Comparison of ENCODE assay signal across 18 cellular contexts in genomic region chr7:4790516-4790991, GRCh38. TPM values are rescaled to one million over a fixed set of nuclear protein-coding genes. Genes with fewer than 3 reads are reported as not detected.
DNase-seq lines count a peak whose midpoint lies in the region; ATAC-seq, FAIRE-seq and TF ChIP-seq lines count a peak whose summit lies in the region.
"Had no signal": no experiment of that assay in that cellular context is flagged by ENCODE, and none has a peak within 500 bp of the region (broad histone marks: within the 10 kb centered on the region; RNA-seq: fewer than 3 reads in every experiment).

No MANE protein-coding gene starts in this region.

- ATAC-seq in GM12878: no peak
- no peak for ATAC-seq in GM21381 (IDR thresholded peaks at IDR 0.05; ENCODE audit: unreplicated experiment)
- ATAC-seq: HCT116, HepG2 had no signal

- no peak overlapping the region for H3K27ac ChIP-seq in BLaER1
- H3K27ac ChIP-seq in GM12878 (ENCODE audit: control insufficient read depth, insufficient read depth): no peak overlapping the region
- no peak overlapping the region for H3K27ac ChIP-seq in endodermal cell (ENCODE audit: low read depth, low read length)
- H3K27ac ChIP-seq: C4-2B had no signal

- no peak for TF ChIP-seq EP300 in GM12878 (IDR thresholded peaks at IDR 0.05; ENCODE audit: borderline replicate concordance in 1 of 2, control insufficient read depth in 1 of 2, low read depth in 2 of 2, low read length in 2 of 2)

- H4K20me1 ChIP-seq in BLaER1 (peaks cover 35% of the 10 kb centered on the region), GM12878 (ENCODE audit: control insufficient read depth, insufficient read depth) (no peaks in the 10 kb centered on the region)

- POLR2A ChIA-PET in GM12878 (lab: Charles Lee): no interaction called here

- in situ Hi-C loops in GM12878 (cut with MboI): no loop called here

- TSS peak; percentile 29 for BruUV-seq in GM12878 (replicated peaks; lab: Mats Ljungman, UMichigan)

- H3K4me1 ChIP-seq in BLaER1: peaks cover 46% of the 10 kb centered on the region
- H3K4me1 ChIP-seq in GM12878 (ENCODE audit: control insufficient read depth, insufficient read depth, low read length): no peaks in the 10 kb centered on the region
- H3K4me1 ChIP-seq in endodermal cell (ENCODE audit: control insufficient read depth, insufficient read depth, low read length): no peaks in the 10 kb centered on the region

- 96% methylated on average over 23 of the region's 24 CpGs for WGBS in GM12878 (ENCODE audit: insufficient coverage, insufficient replicate concordance, low lambda C conversion rate, missing lambda C conversion rate)
- WGBS in endodermal cell (ENCODE audit: insufficient coverage in 1 of 2, insufficient read length in 1 of 2), 2 experiments: 96 to 97% methylated on average over 19 to 24 of the region's 24 CpGs

- H3K36me3 Mint-ChIP-seq in endodermal cell (ENCODE audit: low read depth): peaks cover 43% of the 10 kb centered on the region

- H3K79me2 ChIP-seq in GM12878 (ENCODE audit: control insufficient read depth, insufficient read depth, low read length): no peaks in the 10 kb centered on the region

- no peaks in the 10 kb centered on the region for H3K27me3 ChIP-seq in BLaER1
- H3K27me3 ChIP-seq in GM12878 (replicated peaks in 1 of 2; ENCODE audit: control insufficient read depth in 2 of 2, insufficient read depth in 2 of 2, low read length in 1 of 2): no peaks in the 10 kb centered on the region
- H3K27me3 ChIP-seq in endodermal cell (ENCODE audit: control insufficient read depth, insufficient read depth, low read length, poor library complexity, severe bottlenecking): no peaks in the 10 kb centered on the region

- TF ChIP-seq RAD21 in GM12878 (IDR thresholded peaks at IDR 0.05; ENCODE audit: insufficient read depth, low read depth, low read length): no peak

- peaks cover 81% of the 10 kb centered on the region for H3K36me3 ChIP-seq in BLaER1
- H3K36me3 ChIP-seq in GM12878 (ENCODE audit: control insufficient read depth in 2 of 2, insufficient read depth in 2 of 2, low read length in 1 of 2): peaks cover 4 to 25% of the 10 kb centered on the region in 2 experiments; a peak in 3 of 4 replicates
- H3K36me3 ChIP-seq in endodermal cell (ENCODE audit: control insufficient read depth, insufficient read depth, low read length): peaks cover 35% of the 10 kb centered on the region

- H3K9me3 ChIP-seq in BLaER1 (no peaks in the 10 kb centered on the region), GM12878 (replicated peaks; ENCODE audit: control insufficient read depth, insufficient read depth, low read length) (no peaks in the 10 kb centered on the region; the same call in 2 of the 3 replicates), endodermal cell (ENCODE audit: control insufficient read depth, low read length) (peaks cover 5% of the 10 kb centered on the region)
- H3K9me3 ChIP-seq: Caco-2 had no signal

- CTCF ChIA-PET in GM12878 (lab: Yijun Ruan, JAX): no interaction called here

- TF ChIP-seq POLR2A in GM12878 (IDR thresholded peaks at IDR 0.05; ENCODE audit: low read depth, low read length): peak; percentile 50; the same call in 1 of the 2 replicates

- TF ChIP-seq CTCF in GM12878 (IDR thresholded peaks at IDR 0.05 in 2 of 3, conservative IDR thresholded peaks at IDR 0.05 in 1 of 3; ENCODE audit: control insufficient read depth in 2 of 3, extremely low read depth in 1 of 3, insufficient read depth in 1 of 3, low read depth in 3 of 3, low read length in 3 of 3) (no peak), endodermal cell (conservative IDR thresholded peaks at IDR 0.05) (no peak)

- intact Hi-C loops in GM12878 (cut with micrococcal nuclease; ENCODE audit: unreplicated experiment): loop anchor here (10.0 kb wide), 1 partner anchor 184 kb away; no protein-coding TSS in a partner anchor

- DNase-seq in GM12878 (ENCODE audit: low read depth, low spot score) (no peak), endodermal cell (peak; percentile 39), urothelium cell line (ENCODE audit: low spot score) (no peak), activated T-cell treated with anti-CD3 and anti-CD28 coated beads for 4 hours (no peak)
- DNase-seq: Caco-2; CD4-positive, alpha-beta T cell; GOT3; H7; HFFc6 had no signal

- H3K27ac Mint-ChIP-seq in endodermal cell: peak overlapping the region; percentile 44
- H3K27ac Mint-ChIP-seq: B cell; CD4-positive, alpha-beta T cell; HFFc6; IgD-negative memory B cell had no signal

- no peak for FAIRE-seq in GM12878 (lab: Jason Lieb, UNC)
- peak; percentile 56 for FAIRE-seq in urothelium cell line (lab: Jason Lieb, UNC)
- FAIRE-seq: D721Med, G401.6, HepG2 had no signal

- no peak overlapping the region for H3K4me3 ChIP-seq in BLaER1
- H3K4me3 ChIP-seq in GM12878: no peak overlapping the region
- H3K4me3 ChIP-seq in endodermal cell (ENCODE audit: low read length): no peak overlapping the region

- H3K4me1 Mint-ChIP-seq in endodermal cell: no peaks in the 10 kb centered on the region
- H3K4me1 Mint-ChIP-seq: IgD-negative memory B cell had no signal

- no peak overlapping the region for H3K4me3 Mint-ChIP-seq in endodermal cell
- H3K4me3 Mint-ChIP-seq: B cell, HFFc6 had no signal

- H3K9ac ChIP-seq in BLaER1: peak overlapping the region; percentile 55
- no peak overlapping the region for H3K9ac ChIP-seq in GM12878 (ENCODE audit: control insufficient read depth, insufficient read depth, low read length)
- no peak overlapping the region for H3K9ac ChIP-seq in endodermal cell (ENCODE audit: extremely low read depth, low read length, poor library complexity, severe bottlenecking)

- H2AFZ ChIP-seq in GM12878 (ENCODE audit: control insufficient read depth, low read depth, low read length): no peak overlapping the region

- SMC1A ChIA-PET in GM12878 (lab: Charles Lee; ENCODE audit: uncharacterized antibody, unreplicated experiment): no interaction called here

- peaks cover 13% of the 10 kb centered on the region for H3K9me3 Mint-ChIP-seq in endodermal cell
- H3K9me3 Mint-ChIP-seq: CD4-positive, alpha-beta T cell; HFFc6; IgD-negative memory B cell had no signal

- H3K27me3 Mint-ChIP-seq in endodermal cell (ENCODE audit: insufficient read depth): no peaks in the 10 kb centered on the region
- H3K27me3 Mint-ChIP-seq: B cell; CD4-positive, alpha-beta T cell; IgD-negative memory B cell had no signal

- RAD21 ChIA-PET in GM12878 (lab: Charles Lee; ENCODE audit: unreplicated experiment): no interaction called here

- H3K4me2 ChIP-seq in BLaER1: no peak overlapping the region
- H3K4me2 ChIP-seq in GM12878 (ENCODE audit: control insufficient read depth, insufficient read depth): no peak overlapping the region

TF ChIP-seq in GM12878, 131 proteins besides CTCF, POLR2A, EP300 and RAD21 (continues in another document):
- no peak for TF ChIP-seq NR2C2 (IDR thresholded peaks at IDR 0.05; ENCODE audit: borderline replicate concordance, control insufficient read depth, insufficient read length, low read depth)
- no peak for TF ChIP-seq ELK1 (IDR thresholded peaks at IDR 0.05; ENCODE audit: low read depth, low read length)
- TF ChIP-seq HCFC1 (IDR thresholded peaks at IDR 0.05; ENCODE audit: low read length): no peak
- TF ChIP-seq POLR2AphosphoS5 (IDR thresholded peaks at IDR 0.05; ENCODE audit: low read length): peak; percentile 3; the same call in 1 of the 2 replicates

RNA-seq across cellular contexts. Expression of gene AP5Z1, which starts 15.1 kb away (rescaled TPM):
- total RNA-seq in GM12878 (2013; cell fraction: nucleolus; rRNA removed): 44.4 and 49.6 TPM in 2 replicates
- total RNA-seq in GM12878 (2014; rRNA removed) (18.5 and 28.5 TPM in 2 replicates), GM12878 (2014; rRNA removed; fragmentation: Illumina TruSeq; extraction: Trizol) (6.6 and 7.6 TPM in 2 replicates), GM12878 (2021) (35.3 and 43.4 TPM in 2 replicates), endodermal cell (10 to 100 TPM; 31.0 to 34.7 TPM)
- 6.4 TPM for polyA plus RNA-seq in GM12878 (2011; ENCODE audit: low read depth)
- polyA plus RNA-seq in GM12878 (2011; rRNA removed) (4.1 and 10.4 TPM in 2 replicates), GM12878 (2014; fragmentation: Illumina TruSeq; extraction: Trizol) (1.1 and 4.8 TPM in 2 replicates), GM12878 (2014; fragmentation: Nextera tagmentation; extraction: Ambion mirVana) (1 to 10 TPM in 1 of 2 experiments, under 1 TPM in 1; 0.37 to 2.2 TPM), GM12878 (2014; rRNA removed) (40.5 and 46.1 TPM in 2 replicates), GM12878 (2016; fragmentation: Nextera tagmentation; extraction: Ambion mirVana) (10 to 100 TPM; 29.2 to 33.8 TPM)
- 12.6 and 22.6 TPM in 2 replicates for polyA plus RNA-seq in GM12878 (2011; cell fraction: cytosol; rRNA removed)
- 137 and 174 TPM in 2 replicates for polyA plus RNA-seq in GM12878 (2011; cell fraction: nucleus; rRNA removed)
- 27.1 and 35.0 TPM in 2 replicates for polyA plus RNA-seq in GM12878 (2012)
- 6.1 and 12.3 TPM in 2 replicates for polyA minus RNA-seq in GM12878 (2011; rRNA and poly(A)+ RNA removed)
- polyA minus RNA-seq in GM12878 (2011; cell fraction: cytosol; rRNA and poly(A)+ RNA removed): 8.3 and 10.4 TPM in 2 replicates
- polyA minus RNA-seq in GM12878 (2011; cell fraction: nucleus; rRNA and poly(A)+ RNA removed): 41.2 and 66.5 TPM in 2 replicates
- 13.7 TPM for polyA plus RNA-seq in endodermal cell (2013, experiment 1 of 2)
- polyA plus RNA-seq in endodermal cell (2013, experiment 2 of 2): 13.7 TPM
